Comparison of ENCODE assay signal across 31 cellular contexts in genomic region chr7:12889391-12889790, GRCh38.
DNase-seq lines count a peak whose midpoint lies in the region; ATAC-seq and TF ChIP-seq lines count a peak whose summit lies in the region.
"Had no signal": no experiment of that assay in that cellular context is flagged by ENCODE, and none has a peak within 500 bp of the region (broad histone marks: within the 10 kb centered on the region; RNA-seq: fewer than 3 reads in every experiment).

No MANE protein-coding gene starts in this region.

- in situ Hi-C loops in HAP-1 (cut with MboI; ENCODE audit: low sequenced_read_pairs) = no loop called here

- peak; percentile 20 for DNase-seq in GM03348 (ENCODE audit: low spot score)
- DNase-seq in PC-3 = peak; percentile 17
- DNase-seq in fibroblast of lung (ENCODE audit: low read depth in 2 of 2) = peak; percentile 21 to 64
- no peak for DNase-seq in osteoblast (ENCODE audit: insufficient read length, low spot score, missing footprints)
- no peak for DNase-seq in HAP-1 (ENCODE audit: low spot score in 2 of 2)
- DNase-seq in activated naive CD8-positive, alpha-beta T cell treated with anti-CD3 and anti-CD28 coated beads for 36 hours = no peak
- no peak for DNase-seq in Right ventricle myocardium superior
- no peak for DNase-seq in NCI-H526 (lab: John Stamatoyannopoulos, UW)
- DNase-seq: activated CD4-positive, alpha-beta T cell treated with anti-CD3 and anti-CD28 coated beads, Interleukin-2, amount 50 U/mL, for 1 hour; activated CD8-positive, alpha-beta memory T cell treated with anti-CD3 and anti-CD28 coated beads, Interleukin-2, amount 10 ng/mL, durations not matched to agents 7 days and 5 days; activated naive CD4-positive, alpha-beta T cell treated with anti-CD3 and anti-CD28 coated beads for 36 hours; activated T-cell treated with anti-CD3 and anti-CD28 coated beads, Interleukin-2, amount 50 U/mL, for 72 hours; anterior cingulate cortex; Calu3; gastrocnemius medialis; islet precursor cell; Kasumi-1; left ventricle myocardium superior; midbrain; NCI-H1048; NCI-H2029 treated with DMSO at 0.1 percent for 48 hours; stimulated activated CD4-positive, alpha-beta T cell treated with anti-CD3 and anti-CD28 coated beads, Interleukin-12 subunit alpha, Interleukin-12 subunit beta, amount 100 ng/mL, for 4 hours; stimulated activated CD4-positive, alpha-beta T cell treated with anti-CD3 and anti-CD28 coated beads, Interleukin-4, amount 100 ng/mL, for 4 hours; stimulated activated naive CD4-positive, alpha-beta T cell treated with Interleukin-2 at 50 U/mL for 16 hours had no signal

- no peaks in the 10 kb centered on the region for H3F3A ChIP-seq in PC-3 (ENCODE audit: low read length, unreplicated experiment)

- no peak overlapping the region for H3K4me3 Mint-ChIP-seq in activated naive CD8-positive, alpha-beta T cell treated with anti-CD3 and anti-CD28 coated beads for 36 hours
- H3K4me3 Mint-ChIP-seq: activated CD8-positive, alpha-beta memory T cell treated with anti-CD3 and anti-CD28 coated beads, Interleukin-2, amount 10 ng/mL, durations not matched to agents 7 days and 5 days; activated naive CD4-positive, alpha-beta T cell treated with anti-CD3 and anti-CD28 coated beads for 36 hours; activated T-cell treated with anti-CD3 and anti-CD28 coated beads, Interleukin-2, amount 50 U/mL, for 72 hours; CD14-positive monocyte; GM23338; natural killer cell treated with Interleukin-12 subunit alpha and Interleukin-12 subunit beta and Interleukin-15 and Interleukin-18, amount 100 ng/mL, for 72 hours; WTC11 had no signal

- H3K4me2 ChIP-seq in PC-3 (ENCODE audit: low read length) (no peak overlapping the region), fibroblast of lung (ENCODE audit: extremely low read depth, insufficient read depth, low read length) (no peak overlapping the region), osteoblast (ENCODE audit: insufficient read depth, low read length) (peak overlapping the region; percentile 31)
- H3K4me2 ChIP-seq: GM23338 had no signal

- H2AFZ ChIP-seq in PC-3 (ENCODE audit: low read length) (no peak overlapping the region), fibroblast of lung (ENCODE audit: low read length) (no peak overlapping the region), osteoblast (ENCODE audit: low read length) (no peak overlapping the region)
- H2AFZ ChIP-seq: GM23338, parathyroid adenoma had no signal

- H3K9me3 Mint-ChIP-seq in activated naive CD8-positive, alpha-beta T cell treated with anti-CD3 and anti-CD28 coated beads for 36 hours = no peaks in the 10 kb centered on the region
- H3K9me3 Mint-ChIP-seq: activated naive CD4-positive, alpha-beta T cell treated with anti-CD3 and anti-CD28 coated beads for 36 hours; activated T-cell treated with anti-CD3 and anti-CD28 coated beads, Interleukin-2, amount 50 U/mL, for 72 hours; GM23338 had no signal

- H3K27ac ChIP-seq in PC-3 (ENCODE audit: low read length) = no peak overlapping the region
- H3K27ac ChIP-seq in fibroblast of lung (ENCODE audit: insufficient read depth, low read length) = no peak overlapping the region
- peak overlapping the region; percentile 65 for H3K27ac ChIP-seq in osteoblast (ENCODE audit: low read depth, low read length)
- H3K27ac ChIP-seq: gastrocnemius medialis, parathyroid adenoma, right atrium auricular region had no signal

- H3K27me3 ChIP-seq in PC-3 (ENCODE audit: low read length) (no peaks in the 10 kb centered on the region), fibroblast of lung (ENCODE audit: control insufficient read depth, insufficient read depth, low read length) (no peaks in the 10 kb centered on the region), osteoblast (ENCODE audit: insufficient read depth, low read length) (no peaks in the 10 kb centered on the region), HAP-1 (ENCODE audit: low read depth) (no peaks in the 10 kb centered on the region)
- H3K27me3 ChIP-seq: gastrocnemius medialis, right atrium auricular region had no signal

- H3K79me2 ChIP-seq in PC-3 (ENCODE audit: low read length) = no peaks in the 10 kb centered on the region
- H3K79me2 ChIP-seq in fibroblast of lung (ENCODE audit: control insufficient read depth, insufficient read depth, low read length) = no peaks in the 10 kb centered on the region
- H3K79me2 ChIP-seq in osteoblast (ENCODE audit: insufficient read depth, low read length) = no peaks in the 10 kb centered on the region
- H3K79me2 ChIP-seq: parathyroid adenoma had no signal

- H4K20me1 ChIP-seq in PC-3 (ENCODE audit: low read length) (no peaks in the 10 kb centered on the region), fibroblast of lung (ENCODE audit: control insufficient read depth, extremely low read depth, insufficient read depth, low read length) (no peaks in the 10 kb centered on the region), osteoblast (ENCODE audit: insufficient read depth, low read length) (no peaks in the 10 kb centered on the region)

- ATAC-seq in PC-3 (no peak), Right ventricle myocardium superior (ENCODE audit: poor library complexity) (no peak)
- ATAC-seq: activated CD8-positive, alpha-beta memory T cell treated with anti-CD3 and anti-CD28 coated beads, Interleukin-2, amount 10 ng/mL, durations not matched to agents 7 days and 5 days; activated T-cell treated with anti-CD3 and anti-CD28 coated beads, Interleukin-2, amount 50 U/mL, for 72 hours; gastrocnemius medialis; GM23338; left ventricle myocardium superior; natural killer cell treated with Interleukin-12 subunit alpha and Interleukin-12 subunit beta and Interleukin-15 and Interleukin-18, amount 100 ng/mL, for 72 hours; WTC11 had no signal

- H3K27ac Mint-ChIP-seq in activated naive CD8-positive, alpha-beta T cell treated with anti-CD3 and anti-CD28 coated beads for 36 hours = no peak overlapping the region
- H3K27ac Mint-ChIP-seq: activated CD8-positive, alpha-beta memory T cell treated with anti-CD3 and anti-CD28 coated beads, Interleukin-2, amount 10 ng/mL, durations not matched to agents 7 days and 5 days; activated naive CD4-positive, alpha-beta T cell treated with anti-CD3 and anti-CD28 coated beads for 36 hours; activated T-cell treated with anti-CD3 and anti-CD28 coated beads, Interleukin-2, amount 50 U/mL, for 72 hours; CD14-positive monocyte; GM23338; natural killer cell treated with Interleukin-12 subunit alpha and Interleukin-12 subunit beta and Interleukin-15 and Interleukin-18, amount 100 ng/mL, for 72 hours; WTC11 had no signal

- H3K9me3 ChIP-seq in PC-3 (ENCODE audit: low read length) (no peaks in the 10 kb centered on the region), fibroblast of lung (ENCODE audit: control insufficient read depth, insufficient read depth, low read depth, low read length) (no peaks in the 10 kb centered on the region), osteoblast (ENCODE audit: low read depth, low read length) (no peaks in the 10 kb centered on the region), HAP-1 (no peaks in the 10 kb centered on the region)
- H3K9me3 ChIP-seq: gastrocnemius medialis, right atrium auricular region, thoracic aorta had no signal

- H3K4me3 ChIP-seq in PC-3 (ENCODE audit: low read length) (no peak overlapping the region), fibroblast of lung (replicated peaks in 1 of 4; ENCODE audit: control extremely low read depth in 1 of 4, insufficient read depth in 1 of 4, low read depth in 3 of 4, low read length in 4 of 4) (no peak overlapping the region), osteoblast (ENCODE audit: insufficient read depth, low read length) (no peak overlapping the region), HAP-1 (no peak overlapping the region)
- H3K4me3 ChIP-seq: gastrocnemius medialis, GM23338, right atrium auricular region had no signal

- H3K4me1 Mint-ChIP-seq in activated naive CD8-positive, alpha-beta T cell treated with anti-CD3 and anti-CD28 coated beads for 36 hours = no peaks in the 10 kb centered on the region
- H3K4me1 Mint-ChIP-seq: CD14-positive monocyte, GM23338, WTC11 had no signal

- H3K9me2 ChIP-seq in PC-3 (replicated peaks; ENCODE audit: low read length) = no peaks in the 10 kb centered on the region

- H3K9ac ChIP-seq in PC-3 (ENCODE audit: low read length) (no peak overlapping the region), fibroblast of lung (ENCODE audit: insufficient read depth, low read length) (no peak overlapping the region)
- H3K9ac ChIP-seq: parathyroid adenoma had no signal

- no TSS peak for BruUV-seq in PC-3 (replicated peaks; lab: Mats Ljungman, UMichigan)

- intact Hi-C loops in PC-3 (cut with micrococcal nuclease) = no loop called here
- intact Hi-C loops in Right ventricle myocardium superior (cut with DNase I) = no loop called here

- H3K27me3 Mint-ChIP-seq in activated naive CD8-positive, alpha-beta T cell treated with anti-CD3 and anti-CD28 coated beads for 36 hours = peaks cover 3% of the 10 kb centered on the region

- peaks cover 10% of the 10 kb centered on the region for H3K4me1 ChIP-seq in PC-3 (ENCODE audit: insufficient read depth, low read length)
- H3K4me1 ChIP-seq in fibroblast of lung (ENCODE audit: control insufficient read depth, extremely low read depth, insufficient read depth, low read length) = no peaks in the 10 kb centered on the region
- H3K4me1 ChIP-seq in osteoblast (ENCODE audit: insufficient read depth, low read length) = peaks cover 15% of the 10 kb centered on the region
- H3K4me1 ChIP-seq in HAP-1 = no peaks in the 10 kb centered on the region
- H3K4me1 ChIP-seq: gastrocnemius medialis, parathyroid adenoma, right atrium auricular region had no signal

- CTCF ChIA-PET in PC-3 (lab: Charles Lee) = no interaction called here

- POLR2A ChIA-PET in PC-3 (lab: Charles Lee; ENCODE audit: unreplicated experiment) = interaction anchor here (0.7 kb wide), 1 partner anchor 299 kb away, joined by 6 read pairs; no protein-coding TSS in a partner anchor

- TF ChIP-seq CTCF in PC-3 (conservative IDR thresholded peaks at IDR 0.05; ENCODE audit: low read depth, low read length) = no peak
- TF ChIP-seq CTCF in fibroblast of lung (conservative IDR thresholded peaks at IDR 0.05 in 1 of 2, IDR thresholded peaks at IDR 0.05 in 1 of 2; ENCODE audit: low read depth in 1 of 2, low read length in 2 of 2) = no peak
- no peak for TF ChIP-seq CTCF in osteoblast (IDR thresholded peaks at IDR 0.05; ENCODE audit: extremely low read depth, low read depth, low read length)

- H3K36me3 ChIP-seq in PC-3 (ENCODE audit: low read depth, low read length) = no peaks in the 10 kb centered on the region
- no peaks in the 10 kb centered on the region for H3K36me3 ChIP-seq in fibroblast of lung (ENCODE audit: control insufficient read depth, insufficient read depth, low read length)
- H3K36me3 ChIP-seq in osteoblast (ENCODE audit: insufficient read depth, low read length) = no peaks in the 10 kb centered on the region
- no peaks in the 10 kb centered on the region for H3K36me3 ChIP-seq in HAP-1 (replicated peaks)
- H3K36me3 ChIP-seq: gastrocnemius medialis, right atrium auricular region, thoracic aorta had no signal

- no peaks in the 10 kb centered on the region for H3K36me3 Mint-ChIP-seq in activated naive CD8-positive, alpha-beta T cell treated with anti-CD3 and anti-CD28 coated beads for 36 hours
- H3K36me3 Mint-ChIP-seq: activated CD8-positive, alpha-beta memory T cell treated with anti-CD3 and anti-CD28 coated beads, Interleukin-2, amount 10 ng/mL, durations not matched to agents 7 days and 5 days; CD14-positive monocyte; natural killer cell treated with Interleukin-12 subunit alpha and Interleukin-12 subunit beta and Interleukin-15 and Interleukin-18, amount 100 ng/mL, for 72 hours; WTC11 had no signal

Comparison
In these comparisons a context has a peak if more than half of its experiments do, and no peak if none do; other contexts are left out.
1. DNase-seq: peak in GM03348 (single experiment), PC-3 (single experiment) and fibroblast of lung (2 of 2); none in osteoblast (single experiment), HAP-1 (0 of 2), activated naive CD8-positive, alpha-beta T cell treated with anti-CD3 and anti-CD28 coated beads for 36 hours (single experiment), Right ventricle myocardium superior (single experiment) and NCI-H526 (0 of 2).